ENCODE assay signal across 1 cellular context in genomic region chr7:76073335-76073990, GRCh38.
TF ChIP-seq lines count a peak whose summit lies in the region.

No MANE protein-coding gene starts in this region.

TF ChIP-seq in K562, 482 proteins besides CTCF, POLR2A, EP300 and RAD21:
- TF ChIP-seq, protein P1, sequence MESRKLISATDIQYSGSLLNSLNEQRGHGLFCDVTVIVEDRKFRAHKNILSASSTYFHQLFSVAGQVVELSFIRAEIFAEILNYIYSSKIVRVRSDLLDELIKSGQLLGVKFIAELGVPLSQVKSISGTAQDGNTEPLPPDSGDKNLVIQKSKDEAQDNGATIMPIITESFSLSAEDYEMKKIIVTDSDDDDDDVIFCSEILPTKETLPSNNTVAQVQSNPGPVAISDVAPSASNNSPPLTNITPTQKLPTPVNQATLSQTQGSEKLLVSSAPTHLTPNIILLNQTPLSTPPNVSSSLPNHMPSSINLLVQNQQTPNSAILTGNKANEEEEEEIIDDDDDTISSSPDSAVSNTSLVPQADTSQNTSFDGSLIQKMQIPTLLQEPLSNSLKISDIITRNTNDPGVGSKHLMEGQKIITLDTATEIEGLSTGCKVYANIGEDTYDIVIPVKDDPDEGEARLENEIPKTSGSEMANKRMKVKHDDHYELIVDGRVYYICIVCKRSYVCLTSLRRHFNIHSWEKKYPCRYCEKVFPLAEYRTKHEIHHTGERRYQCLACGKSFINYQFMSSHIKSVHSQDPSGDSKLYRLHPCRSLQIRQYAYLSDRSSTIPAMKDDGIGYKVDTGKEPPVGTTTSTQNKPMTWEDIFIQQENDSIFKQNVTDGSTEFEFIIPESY (CRISPR knock-in tag; IDR thresholded peaks at IDR 0.05), result peak; percentile 99
- no peak for TF ChIP-seq ZNF354B (CRISPR knock-in tag; IDR thresholded peaks at IDR 0.05)
- no peak for TF ChIP-seq ZBED1 (IDR thresholded peaks at IDR 0.05)
- no peak for TF ChIP-seq PML (IDR thresholded peaks at IDR 0.05; ENCODE audit: low read length)
- TF ChIP-seq, protein P2, sequence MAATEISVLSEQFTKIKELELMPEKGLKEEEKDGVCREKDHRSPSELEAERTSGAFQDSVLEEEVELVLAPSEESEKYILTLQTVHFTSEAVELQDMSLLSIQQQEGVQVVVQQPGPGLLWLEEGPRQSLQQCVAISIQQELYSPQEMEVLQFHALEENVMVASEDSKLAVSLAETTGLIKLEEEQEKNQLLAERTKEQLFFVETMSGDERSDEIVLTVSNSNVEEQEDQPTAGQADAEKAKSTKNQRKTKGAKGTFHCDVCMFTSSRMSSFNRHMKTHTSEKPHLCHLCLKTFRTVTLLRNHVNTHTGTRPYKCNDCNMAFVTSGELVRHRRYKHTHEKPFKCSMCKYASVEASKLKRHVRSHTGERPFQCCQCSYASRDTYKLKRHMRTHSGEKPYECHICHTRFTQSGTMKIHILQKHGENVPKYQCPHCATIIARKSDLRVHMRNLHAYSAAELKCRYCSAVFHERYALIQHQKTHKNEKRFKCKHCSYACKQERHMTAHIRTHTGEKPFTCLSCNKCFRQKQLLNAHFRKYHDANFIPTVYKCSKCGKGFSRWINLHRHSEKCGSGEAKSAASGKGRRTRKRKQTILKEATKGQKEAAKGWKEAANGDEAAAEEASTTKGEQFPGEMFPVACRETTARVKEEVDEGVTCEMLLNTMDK (IDR thresholded peaks at IDR 0.05; ENCODE audit: borderline replicate concordance, insufficient read depth, low read depth, low read length, poor library complexity, severe bottlenecking), result peak; percentile 32
- TF ChIP-seq HMGN3 (IDR thresholded peaks at IDR 0.05; ENCODE audit: borderline replicate concordance, extremely low read depth, insufficient read length, low read depth, low read length), result peak; percentile 15
- no peak for TF ChIP-seq KDM5B (IDR thresholded peaks at IDR 0.05; ENCODE audit: insufficient replicate concordance, low read depth, low read length)
